In the genomic region with DNA sequence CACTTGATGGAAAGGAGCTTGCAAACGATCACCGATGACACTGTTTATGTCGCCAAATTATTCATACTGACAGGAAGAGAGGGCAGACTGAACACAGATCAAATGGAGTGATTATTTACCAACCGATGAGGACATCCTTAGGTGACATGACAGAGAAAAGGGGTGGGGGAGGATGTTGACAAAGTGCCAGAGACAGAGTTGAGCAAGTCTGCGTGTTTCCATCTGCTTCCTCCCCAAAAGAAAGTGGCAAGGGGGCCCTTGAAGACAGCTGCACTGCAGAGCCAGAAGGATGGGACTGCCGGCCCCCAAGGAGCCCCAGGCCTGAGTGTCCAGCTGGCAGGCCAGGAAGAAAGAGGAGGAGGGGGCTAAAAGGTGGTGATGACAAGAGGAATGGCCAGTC, we compare ENCODE assay signal across 10 cellular contexts.
A peak's percentile ranks its signal among the peaks of the same experiment; 100 is the strongest.
DNase-seq lines count a peak whose midpoint lies in the region; TF ChIP-seq lines count a peak whose summit lies in the region.
"Had no signal": no experiment of that assay in that cellular context is flagged by ENCODE, and none has a peak within 500 bp of the region (broad histone marks: within the 10 kb centered on the region; RNA-seq: fewer than 3 reads in every experiment).

No MANE protein-coding gene starts in this region.

- peak; percentile 20 for DNase-seq in NK-92 treated with Interleukin-12 subunit alpha and Interleukin-12 subunit beta, amount 100 ng/mL, for 24 hours (lab: John Stamatoyannopoulos, UW)
- DNase-seq in NK-92 (lab: John Stamatoyannopoulos, UW; ENCODE audit: unreplicated experiment) (no peak), NCI-H2029 treated with DMSO at 0.1 percent for 48 hours (lab: John Stamatoyannopoulos, UW) (peak; percentile 77), hepatocyte (ENCODE audit: low spot score) (no peak), DMS79 (lab: John Stamatoyannopoulos, UW) (no peak), HAP-1 (ENCODE audit: low spot score in 2 of 2) (no peak), mesendoderm (no peak)
- peak; percentile 51 for DNase-seq in activated CD4-positive, alpha-beta T cell treated with anti-CD3 and anti-CD28 coated beads for 48 hours
- DNase-seq: nucleus accumbens had no signal

- H3K79me1 ChIP-seq in mesendoderm (ENCODE audit: low read length), result no peaks in the 10 kb centered on the region

- H2AFZ ChIP-seq in hepatocyte, result no peak overlapping the region

- H2AK5ac ChIP-seq in mesendoderm (ENCODE audit: low read length), result no peak overlapping the region

- H3K27ac ChIP-seq in hepatocyte (no peak overlapping the region), mesendoderm (ENCODE audit: low read depth, low read length) (no peak overlapping the region)
- H3K27ac ChIP-seq: A549 had no signal

- H3K27me3 ChIP-seq in hepatocyte, result no peaks in the 10 kb centered on the region
- peaks cover 16% of the 10 kb centered on the region for H3K27me3 ChIP-seq in HAP-1 (ENCODE audit: low read depth)
- no peaks in the 10 kb centered on the region for H3K27me3 ChIP-seq in mesendoderm (ENCODE audit: insufficient read depth, low read length, poor library complexity)

- no peak overlapping the region for H2BK15ac ChIP-seq in mesendoderm (replicated peaks; ENCODE audit: low read depth)

- no peak overlapping the region for H3K9ac ChIP-seq in mesendoderm (ENCODE audit: low read length)

- H3K4me1 ChIP-seq in hepatocyte (ENCODE audit: insufficient read depth), result peaks cover 10% of the 10 kb centered on the region
- no peaks in the 10 kb centered on the region for H3K4me1 ChIP-seq in HAP-1
- peaks cover 7% of the 10 kb centered on the region for H3K4me1 ChIP-seq in mesendoderm (ENCODE audit: control insufficient read depth, low read depth, low read length)
- H3K4me1 ChIP-seq: A549 had no signal

- H3K79me2 ChIP-seq in hepatocyte, result no peaks in the 10 kb centered on the region
- H3K79me2 ChIP-seq in mesendoderm (ENCODE audit: control insufficient read depth, insufficient read depth, low read length), result no peaks in the 10 kb centered on the region

- H3K18ac ChIP-seq in mesendoderm (ENCODE audit: low read length), result no peak overlapping the region

- in situ Hi-C loops in HAP-1 (cut with MboI; ENCODE audit: low sequenced_read_pairs), result no loop called here

- no peaks in the 10 kb centered on the region for H4K20me1 ChIP-seq in hepatocyte (ENCODE audit: insufficient read depth, poor library complexity, severe bottlenecking)

- H3K23ac ChIP-seq in mesendoderm (ENCODE audit: low read length), result no peak overlapping the region

- peak overlapping the region; percentile 32 for H3K4me2 ChIP-seq in hepatocyte
- H3K4me2 ChIP-seq in mesendoderm (ENCODE audit: low read length), result no peak overlapping the region
- H3K4me2 ChIP-seq: A549 had no signal

- no peak for TF ChIP-seq CTCF in hepatocyte (IDR thresholded peaks at IDR 0.05; ENCODE audit: poor library complexity)

- H2BK120ac ChIP-seq in mesendoderm (ENCODE audit: low read depth, low read length), result no peak overlapping the region

- H3K9me2 ChIP-seq in hepatocyte (replicated peaks; ENCODE audit: insufficient read depth), result no peaks in the 10 kb centered on the region

- no peak overlapping the region for H3K4me3 ChIP-seq in hepatocyte
- H3K4me3 ChIP-seq in HAP-1, result no peak overlapping the region
- no peak overlapping the region for H3K4me3 ChIP-seq in mesendoderm (ENCODE audit: low read length)
- H3K4me3 ChIP-seq: A549 had no signal

- H2BK5ac ChIP-seq in mesendoderm (ENCODE audit: low read length), result no peak overlapping the region

- WGBS in hepatocyte (ENCODE audit: low lambda C conversion rate, missing lambda C conversion rate), result 40% methylated on average over 6 of the region's 6 CpGs
- WGBS in mesendoderm (ENCODE audit: extremely low coverage, insufficient coverage, low lambda C conversion rate), result no CpG with 5 or more reads among the region's 6 CpGs

- no peak overlapping the region for H3K56ac ChIP-seq in mesendoderm (ENCODE audit: low read length)

- H3K36me3 ChIP-seq in hepatocyte (replicated peaks; ENCODE audit: insufficient read depth, low read depth) (no peaks in the 10 kb centered on the region), HAP-1 (replicated peaks) (no peaks in the 10 kb centered on the region), mesendoderm (ENCODE audit: control insufficient read depth, insufficient read depth, low read length) (no peaks in the 10 kb centered on the region)

- no peak overlapping the region for H4K5ac ChIP-seq in mesendoderm (ENCODE audit: low read length)

- H3K4ac ChIP-seq in mesendoderm (ENCODE audit: low read depth, low read length), result no peak overlapping the region

- no peaks in the 10 kb centered on the region for H3K9me3 ChIP-seq in hepatocyte (ENCODE audit: low read depth)
- H3K9me3 ChIP-seq in HAP-1, result no peaks in the 10 kb centered on the region

- H4K8ac ChIP-seq in mesendoderm (ENCODE audit: low read depth, low read length), result no peak overlapping the region

Comparison
In these comparisons a context has a peak if more than half of its experiments do, and no peak if none do; other contexts are left out.
1. DNase-seq: peak in NK-92 treated with Interleukin-12 subunit alpha and Interleukin-12 subunit beta, amount 100 ng/mL, for 24 hours (single experiment), NCI-H2029 treated with DMSO at 0.1 percent for 48 hours (single experiment) and activated CD4-positive, alpha-beta T cell treated with anti-CD3 and anti-CD28 coated beads for 48 hours (single experiment); none in NK-92 (single experiment), hepatocyte (single experiment), DMS79 (single experiment), HAP-1 (0 of 2) and mesendoderm (single experiment).